In genomic region chr16:1188781-1189189, GRCh38 we compare ENCODE assay signal across 2 cellular contexts.
TF ChIP-seq lines count a peak whose summit lies in the region.

No MANE protein-coding gene starts in this region.

TF ChIP-seq in SK-N-SH treated with all-trans-retinoic acid at 6 μM for 48 hours, 23 proteins besides CTCF, POLR2A, EP300 and RAD21:
- no peak for TF ChIP-seq RARB (CRISPR knock-in tag; IDR thresholded peaks at IDR 0.05)
- TF ChIP-seq ARNTL (CRISPR knock-in tag; IDR thresholded peaks at IDR 0.05; ENCODE audit: borderline replicate concordance, low read depth), result no peak
- no peak for TF ChIP-seq BACH2 (CRISPR knock-in tag; IDR thresholded peaks at IDR 0.05; ENCODE audit: borderline replicate concordance)
- TF ChIP-seq TOX (CRISPR knock-in tag; IDR thresholded peaks at IDR 0.05; ENCODE audit: borderline replicate concordance), result no peak
- no peak for TF ChIP-seq TCF4 (CRISPR knock-in tag; IDR thresholded peaks at IDR 0.05; ENCODE audit: borderline replicate concordance)
- no peak for TF ChIP-seq OSR1 (CRISPR knock-in tag; IDR thresholded peaks at IDR 0.05)
- no peak for TF ChIP-seq ISL1 (CRISPR knock-in tag; IDR thresholded peaks at IDR 0.05)
- TF ChIP-seq ZNF565 (CRISPR knock-in tag; conservative IDR thresholded peaks at IDR 0.05; ENCODE audit: low read depth), result no peak
- no peak for TF ChIP-seq PATZ1 (CRISPR knock-in tag; IDR thresholded peaks at IDR 0.05; ENCODE audit: borderline replicate concordance)
- TF ChIP-seq ZC3H10 (CRISPR knock-in tag; IDR thresholded peaks at IDR 0.05), result no peak
- TF ChIP-seq ZFP3 (CRISPR knock-in tag; IDR thresholded peaks at IDR 0.05), result no peak
- TF ChIP-seq ESRRG (CRISPR knock-in tag; IDR thresholded peaks at IDR 0.05), result no peak
- TF ChIP-seq CREB5 (CRISPR knock-in tag; IDR thresholded peaks at IDR 0.05; ENCODE audit: low read depth), result no peak
- TF ChIP-seq, protein P1, sequence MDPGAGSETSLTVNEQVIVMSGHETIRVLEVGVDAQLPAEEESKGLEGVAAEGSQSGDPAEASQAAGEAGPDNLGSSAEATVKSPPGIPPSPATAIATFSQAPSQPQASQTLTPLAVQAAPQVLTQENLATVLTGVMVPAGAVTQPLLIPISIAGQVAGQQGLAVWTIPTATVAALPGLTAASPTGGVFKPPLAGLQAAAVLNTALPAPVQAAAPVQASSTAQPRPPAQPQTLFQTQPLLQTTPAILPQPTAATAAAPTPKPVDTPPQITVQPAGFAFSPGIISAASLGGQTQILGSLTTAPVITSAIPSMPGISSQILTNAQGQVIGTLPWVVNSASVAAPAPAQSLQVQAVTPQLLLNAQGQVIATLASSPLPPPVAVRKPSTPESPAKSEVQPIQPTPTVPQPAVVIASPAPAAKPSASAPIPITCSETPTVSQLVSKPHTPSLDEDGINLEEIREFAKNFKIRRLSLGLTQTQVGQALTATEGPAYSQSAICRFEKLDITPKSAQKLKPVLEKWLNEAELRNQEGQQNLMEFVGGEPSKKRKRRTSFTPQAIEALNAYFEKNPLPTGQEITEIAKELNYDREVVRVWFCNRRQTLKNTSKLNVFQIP (CRISPR knock-in tag; IDR thresholded peaks at IDR 0.05; ENCODE audit: borderline replicate concordance, low read depth), result no peak
- TF ChIP-seq SNAI2 (CRISPR knock-in tag; IDR thresholded peaks at IDR 0.05), result no peak
- TF ChIP-seq PPARA (CRISPR knock-in tag; IDR thresholded peaks at IDR 0.05; ENCODE audit: borderline replicate concordance), result no peak

TF ChIP-seq in HepG2, 621 proteins besides CTCF, POLR2A, EP300 and RAD21 (continues in another document):
- TF ChIP-seq ARID5B (CRISPR knock-in tag; IDR thresholded peaks at IDR 0.05), result peak; percentile 31; the same call in 1 of the 2 replicates
- TF ChIP-seq ZNF737 (CRISPR knock-in tag; IDR thresholded peaks at IDR 0.05; ENCODE audit: borderline replicate concordance), result peak; percentile 78; the same call in 1 of the 2 replicates
- TF ChIP-seq, protein P2, sequence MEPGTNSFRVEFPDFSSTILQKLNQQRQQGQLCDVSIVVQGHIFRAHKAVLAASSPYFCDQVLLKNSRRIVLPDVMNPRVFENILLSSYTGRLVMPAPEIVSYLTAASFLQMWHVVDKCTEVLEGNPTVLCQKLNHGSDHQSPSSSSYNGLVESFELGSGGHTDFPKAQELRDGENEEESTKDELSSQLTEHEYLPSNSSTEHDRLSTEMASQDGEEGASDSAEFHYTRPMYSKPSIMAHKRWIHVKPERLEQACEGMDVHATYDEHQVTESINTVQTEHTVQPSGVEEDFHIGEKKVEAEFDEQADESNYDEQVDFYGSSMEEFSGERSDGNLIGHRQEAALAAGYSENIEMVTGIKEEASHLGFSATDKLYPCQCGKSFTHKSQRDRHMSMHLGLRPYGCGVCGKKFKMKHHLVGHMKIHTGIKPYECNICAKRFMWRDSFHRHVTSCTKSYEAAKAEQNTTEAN (CRISPR knock-in tag; conservative IDR thresholded peaks at IDR 0.05), result peak; percentile 78
- TF ChIP-seq, protein P3, sequence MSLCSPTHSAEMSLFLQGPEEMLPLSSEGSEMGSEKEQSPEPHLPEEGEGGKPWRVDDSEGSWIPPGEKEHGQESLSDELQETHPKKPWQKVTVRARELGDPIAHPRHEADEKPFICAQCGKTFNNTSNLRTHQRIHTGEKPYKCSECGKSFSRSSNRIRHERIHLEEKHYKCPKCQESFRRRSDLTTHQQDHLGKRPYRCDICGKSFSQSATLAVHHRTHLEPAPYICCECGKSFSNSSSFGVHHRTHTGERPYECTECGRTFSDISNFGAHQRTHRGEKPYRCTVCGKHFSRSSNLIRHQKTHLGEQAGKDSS (CRISPR knock-in tag; IDR thresholded peaks at IDR 0.05; ENCODE audit: borderline replicate concordance, low read depth), result no peak; the same call in 1 of the 2 replicates
- TF ChIP-seq TEAD2 (CRISPR knock-in tag; IDR thresholded peaks at IDR 0.05), result peak; percentile 78; the same call in 1 of the 2 replicates
- TF ChIP-seq, protein P4, sequence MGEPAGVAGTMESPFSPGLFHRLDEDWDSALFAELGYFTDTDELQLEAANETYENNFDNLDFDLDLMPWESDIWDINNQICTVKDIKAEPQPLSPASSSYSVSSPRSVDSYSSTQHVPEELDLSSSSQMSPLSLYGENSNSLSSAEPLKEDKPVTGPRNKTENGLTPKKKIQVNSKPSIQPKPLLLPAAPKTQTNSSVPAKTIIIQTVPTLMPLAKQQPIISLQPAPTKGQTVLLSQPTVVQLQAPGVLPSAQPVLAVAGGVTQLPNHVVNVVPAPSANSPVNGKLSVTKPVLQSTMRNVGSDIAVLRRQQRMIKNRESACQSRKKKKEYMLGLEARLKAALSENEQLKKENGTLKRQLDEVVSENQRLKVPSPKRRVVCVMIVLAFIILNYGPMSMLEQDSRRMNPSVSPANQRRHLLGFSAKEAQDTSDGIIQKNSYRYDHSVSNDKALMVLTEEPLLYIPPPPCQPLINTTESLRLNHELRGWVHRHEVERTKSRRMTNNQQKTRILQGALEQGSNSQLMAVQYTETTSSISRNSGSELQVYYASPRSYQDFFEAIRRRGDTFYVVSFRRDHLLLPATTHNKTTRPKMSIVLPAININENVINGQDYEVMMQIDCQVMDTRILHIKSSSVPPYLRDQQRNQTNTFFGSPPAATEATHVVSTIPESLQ (CRISPR knock-in tag; conservative IDR thresholded peaks at IDR 0.05), result 0 out of 2 replicates have a peak, but pooled peaks have one; percentile 65
- TF ChIP-seq TBX2 (CRISPR knock-in tag; IDR thresholded peaks at IDR 0.05; ENCODE audit: borderline replicate concordance), result peak; percentile 51; the same call in 1 of the 2 replicates
- no peak for TF ChIP-seq ZNF883 (CRISPR knock-in tag; IDR thresholded peaks at IDR 0.05; ENCODE audit: not compliant biosample characterization)
- no peak for TF ChIP-seq ZNF20 (CRISPR knock-in tag; IDR thresholded peaks at IDR 0.05)
- TF ChIP-seq KDM4B (CRISPR knock-in tag; IDR thresholded peaks at IDR 0.05), result 0 out of 2 replicates have a peak, but pooled peaks have one; percentile 45
- TF ChIP-seq ZNF256 (CRISPR knock-in tag; conservative IDR thresholded peaks at IDR 0.05), result peak; percentile 78; the same call in 1 of the 2 replicates
- 0 out of 2 replicates have a peak, but pooled peaks have one; percentile 54 for TF ChIP-seq ZNF546 (CRISPR knock-in tag; conservative IDR thresholded peaks at IDR 0.05)
- 0 out of 2 replicates have a peak, but pooled peaks have one; percentile 76 for TF ChIP-seq ZNF557 (CRISPR knock-in tag; IDR thresholded peaks at IDR 0.05)
- peak; percentile 86; the same call in 1 of the 2 replicates for TF ChIP-seq ZSCAN9 (CRISPR knock-in tag; IDR thresholded peaks at IDR 0.05; ENCODE audit: borderline replicate concordance)
- peak; percentile 81; the same call in 1 of the 2 replicates for TF ChIP-seq ZSCAN12 (CRISPR knock-in tag; IDR thresholded peaks at IDR 0.05)
- TF ChIP-seq ZNF7 (CRISPR knock-in tag; IDR thresholded peaks at IDR 0.05), result peak; percentile 54; the same call in 1 of the 2 replicates
- 0 out of 2 replicates have a peak, but pooled peaks have one; percentile 33 for TF ChIP-seq NRL (CRISPR knock-in tag; IDR thresholded peaks at IDR 0.05; ENCODE audit: borderline replicate concordance)
- peak; percentile 99 for TF ChIP-seq SRY (CRISPR knock-in tag; IDR thresholded peaks at IDR 0.05)
- no peak for TF ChIP-seq HDAC6 (IDR thresholded peaks at IDR 0.05; ENCODE audit: low read depth, low read length)
- 0 out of 2 replicates have a peak, but pooled peaks have one; percentile 73 for TF ChIP-seq FOXM1 (CRISPR knock-in tag; IDR thresholded peaks at IDR 0.05)
- TF ChIP-seq SOX13 (IDR thresholded peaks at IDR 0.05), result no peak
- TF ChIP-seq SOX13 (CRISPR knock-in tag; conservative IDR thresholded peaks at IDR 0.05 in 1 of 2, IDR thresholded peaks at IDR 0.05 in 1 of 2), result peak in 1 of 2 experiments; percentile 35; a peak in 2 of 4 replicates
- 0 out of 2 replicates have a peak, but pooled peaks have one; percentile 26 for TF ChIP-seq MEIS1 (CRISPR knock-in tag; IDR thresholded peaks at IDR 0.05; ENCODE audit: borderline replicate concordance)
- no peak for TF ChIP-seq PHB2 (IDR thresholded peaks at IDR 0.05; ENCODE audit: partially characterized antibody)
- TF ChIP-seq SMARCC2 (IDR thresholded peaks at IDR 0.05), result no peak
- no peak for TF ChIP-seq ZFP1 (CRISPR knock-in tag; IDR thresholded peaks at IDR 0.05)
- TF ChIP-seq PITX1 (CRISPR knock-in tag; IDR thresholded peaks at IDR 0.05), result peak; percentile 50
- TF ChIP-seq ZBTB20 (CRISPR knock-in tag; IDR thresholded peaks at IDR 0.05; ENCODE audit: borderline replicate concordance, low read depth), result peak; percentile 80; the same call in 1 of the 2 replicates
- no peak for TF ChIP-seq FOXA1 (IDR thresholded peaks at IDR 0.05)
- 0 out of 2 replicates have a peak, but pooled peaks have one; percentile 6 for TF ChIP-seq FOXA1 (CRISPR knock-in tag; IDR thresholded peaks at IDR 0.05)
- TF ChIP-seq THAP8 (CRISPR knock-in tag; IDR thresholded peaks at IDR 0.05; ENCODE audit: borderline replicate concordance), result 0 out of 2 replicates have a peak, but pooled peaks have one; percentile 32
- TF ChIP-seq NR1H2 (CRISPR knock-in tag; IDR thresholded peaks at IDR 0.05; ENCODE audit: borderline replicate concordance, low read depth), result 0 out of 2 replicates have a peak, but pooled peaks have one; percentile 29
- TF ChIP-seq HOXA3 (CRISPR knock-in tag; IDR thresholded peaks at IDR 0.05), result peak; percentile 69
- peak; percentile 67; the same call in 1 of the 2 replicates for TF ChIP-seq ARNT2 (CRISPR knock-in tag; IDR thresholded peaks at IDR 0.05; ENCODE audit: low read depth)
- no peak; the same call in 1 of the 2 replicates for TF ChIP-seq ZNF274 (CRISPR knock-in tag; IDR thresholded peaks at IDR 0.05)
- TF ChIP-seq CCDC6 (CRISPR knock-in tag; IDR thresholded peaks at IDR 0.05), result peak; percentile 74; the same call in 1 of the 2 replicates
- 0 out of 2 replicates have a peak, but pooled peaks have one; percentile 49 for TF ChIP-seq ZNF225 (CRISPR knock-in tag; IDR thresholded peaks at IDR 0.05)
- peak; percentile 88 for TF ChIP-seq ERF (CRISPR knock-in tag; IDR thresholded peaks at IDR 0.05)
- no peak for TF ChIP-seq ZNF552 (CRISPR knock-in tag; IDR thresholded peaks at IDR 0.05; ENCODE audit: borderline replicate concordance)
- 0 out of 2 replicates have a peak, but pooled peaks have one; percentile 19 for TF ChIP-seq ZBTB7A (CRISPR knock-in tag; IDR thresholded peaks at IDR 0.05)
- TF ChIP-seq ZNF24 (IDR thresholded peaks at IDR 0.05), result no peak
- peak; percentile 73; the same call in 1 of the 2 replicates for TF ChIP-seq EEA1 (CRISPR knock-in tag; IDR thresholded peaks at IDR 0.05; ENCODE audit: borderline replicate concordance)
- no peak for TF ChIP-seq HDAC1 (CRISPR knock-in tag; IDR thresholded peaks at IDR 0.05)
- peak; percentile 93; the same call in 1 of the 2 replicates for TF ChIP-seq ZNF773 (CRISPR knock-in tag; IDR thresholded peaks at IDR 0.05; ENCODE audit: borderline replicate concordance)
- TF ChIP-seq ARHGAP35 (CRISPR knock-in tag; IDR thresholded peaks at IDR 0.05; ENCODE audit: borderline replicate concordance), result no peak
- TF ChIP-seq, protein P5, sequence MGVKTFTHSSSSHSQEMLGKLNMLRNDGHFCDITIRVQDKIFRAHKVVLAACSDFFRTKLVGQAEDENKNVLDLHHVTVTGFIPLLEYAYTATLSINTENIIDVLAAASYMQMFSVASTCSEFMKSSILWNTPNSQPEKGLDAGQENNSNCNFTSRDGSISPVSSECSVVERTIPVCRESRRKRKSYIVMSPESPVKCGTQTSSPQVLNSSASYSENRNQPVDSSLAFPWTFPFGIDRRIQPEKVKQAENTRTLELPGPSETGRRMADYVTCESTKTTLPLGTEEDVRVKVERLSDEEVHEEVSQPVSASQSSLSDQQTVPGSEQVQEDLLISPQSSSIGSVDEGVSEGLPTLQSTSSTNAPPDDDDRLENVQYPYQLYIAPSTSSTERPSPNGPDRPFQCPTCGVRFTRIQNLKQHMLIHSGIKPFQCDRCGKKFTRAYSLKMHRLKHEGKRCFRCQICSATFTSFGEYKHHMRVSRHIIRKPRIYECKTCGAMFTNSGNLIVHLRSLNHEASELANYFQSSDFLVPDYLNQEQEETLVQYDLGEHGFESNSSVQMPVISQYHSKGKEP (CRISPR knock-in tag; IDR thresholded peaks at IDR 0.05), result peak; percentile 92; the same call in 1 of the 2 replicates
- TF ChIP-seq ZNF781 (CRISPR knock-in tag; IDR thresholded peaks at IDR 0.05; ENCODE audit: borderline replicate concordance, not compliant biosample characterization), result peak; percentile 80
- TF ChIP-seq KLF11 (CRISPR knock-in tag; IDR thresholded peaks at IDR 0.05), result 0 out of 2 replicates have a peak, but pooled peaks have one; percentile 49
- TF ChIP-seq RARG (CRISPR knock-in tag; IDR thresholded peaks at IDR 0.05; ENCODE audit: low read depth), result no peak
- TF ChIP-seq, protein P6, sequence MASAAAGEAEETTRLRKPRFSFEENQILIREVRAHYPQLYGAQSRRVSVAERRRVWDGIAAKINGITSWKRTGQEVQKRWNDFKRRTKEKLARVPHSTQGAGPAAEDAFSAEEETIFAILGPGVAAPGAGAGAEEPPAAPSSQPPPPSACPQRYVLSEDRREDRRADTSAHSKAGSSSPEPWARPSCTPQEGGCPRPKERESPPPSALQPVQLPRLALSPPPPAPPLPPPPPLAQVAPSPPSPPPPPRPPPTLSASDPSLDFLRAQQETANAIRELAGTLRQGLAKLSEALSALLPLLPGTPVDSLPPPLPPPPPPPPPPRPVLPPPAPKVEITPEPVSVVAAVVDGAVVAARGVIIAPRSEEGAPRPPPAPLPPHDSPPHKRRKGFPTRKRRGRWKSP (CRISPR knock-in tag; IDR thresholded peaks at IDR 0.05), result 0 out of 2 replicates have a peak, but pooled peaks have one; percentile 32
